ENCODE assay signal across 8 cellular contexts in genomic region chr17:80575057-80575875, GRCh38. TPM values are rescaled to one million over a fixed set of nuclear protein-coding genes. Genes with fewer than 3 reads are reported as not detected.
DNase-seq lines count a peak whose midpoint lies in the region; ATAC-seq and TF ChIP-seq lines count a peak whose summit lies in the region.

No MANE protein-coding gene starts in this region.

- peaks cover 58% of the 10 kb centered on the region for H3K4me1 ChIP-seq in OCI-LY1 (ENCODE audit: insufficient read depth, low read length, severe bottlenecking)

- TF ChIP-seq CTCF in 22Rv1 (IDR thresholded peaks at IDR 0.05) (peak; percentile 100), OCI-LY1 (IDR thresholded peaks at IDR 0.05; ENCODE audit: low read length) (peak; percentile 100), epithelial cell of esophagus (IDR thresholded peaks at IDR 0.05; ENCODE audit: insufficient read depth, low read depth, low read length, missing control alignments) (peak; percentile 100)

- H3K4me3 ChIP-seq in OCI-LY1 (ENCODE audit: low read depth, low read length, poor library complexity, severe bottlenecking) (no peak overlapping the region), epithelial cell of esophagus (ENCODE audit: low read length) (no peak overlapping the region)

- peak; percentile 68 for ATAC-seq in GM18858 (IDR thresholded peaks at IDR 0.05; ENCODE audit: unreplicated experiment)

- no peaks in the 10 kb centered on the region for H3F3A ChIP-seq in OCI-LY1 (ENCODE audit: insufficient read depth, low read length)

- peak overlapping the region; percentile 10; the same call in 1 of the 2 replicates for H3K4me2 ChIP-seq in OCI-LY1 (ENCODE audit: low read length)

- H3K9me2 ChIP-seq in OCI-LY1 (ENCODE audit: low read depth, low read length): no peaks in the 10 kb centered on the region

- H4K20me1 ChIP-seq in OCI-LY1 (ENCODE audit: insufficient read depth, low read length): no peaks in the 10 kb centered on the region

- H3K9me3 ChIP-seq in OCI-LY1 (ENCODE audit: low read length): no peaks in the 10 kb centered on the region

- no peaks in the 10 kb centered on the region for H3K27me3 ChIP-seq in OCI-LY1 (ENCODE audit: insufficient read depth, low read length)

- DNase-seq in HUDEP-2 (lab: John Stamatoyannopoulos, UW; ENCODE audit: unreplicated experiment in 76 of 76) (peak in 75 of 76 experiments; percentile 10 to 95 (median 79)), epithelial cell of esophagus (ENCODE audit: low read depth) (peak; percentile 95), myocyte (ENCODE audit: low read depth) (peak; percentile 81)
- DNase-seq in activated CD8-positive, alpha-beta memory T cell treated with anti-CD3 and anti-CD28 coated beads, Interleukin-2, amount 50 U/mL, for 4 hours: peak; percentile 92
- DNase-seq in stimulated activated CD8-positive, alpha-beta memory T cell treated with anti-CD3 and anti-CD28 coated beads, Interleukin-7, amount 100 ng/mL, for 1 hour (ENCODE audit: low read depth in 2 of 2): peak; percentile 71 to 86

- no peak overlapping the region for H2AFZ ChIP-seq in OCI-LY1 (ENCODE audit: low read length)

- H3K79me2 ChIP-seq in OCI-LY1 (ENCODE audit: insufficient read depth, low read length): peaks cover 45% of the 10 kb centered on the region

- peaks cover 10% of the 10 kb centered on the region for H3K36me3 ChIP-seq in OCI-LY1 (ENCODE audit: insufficient read depth, low read length)

- H3K9ac ChIP-seq in OCI-LY1 (ENCODE audit: low read length): peak overlapping the region; percentile 4; the same call in 1 of the 2 replicates

- no peak overlapping the region for H3K27ac ChIP-seq in 22Rv1
- H3K27ac ChIP-seq in OCI-LY1 (ENCODE audit: low read depth, low read length, poor library complexity, severe bottlenecking): no peak overlapping the region

RNA-seq across cellular contexts. Expression of gene RPTOR, which starts 30.6 kb away (rescaled TPM):
- total RNA-seq in myocyte: 18.0 and 19.6 TPM in 2 replicates
- 19.2 TPM for polyA plus RNA-seq in myocyte (2012)
